In the genomic region with DNA sequence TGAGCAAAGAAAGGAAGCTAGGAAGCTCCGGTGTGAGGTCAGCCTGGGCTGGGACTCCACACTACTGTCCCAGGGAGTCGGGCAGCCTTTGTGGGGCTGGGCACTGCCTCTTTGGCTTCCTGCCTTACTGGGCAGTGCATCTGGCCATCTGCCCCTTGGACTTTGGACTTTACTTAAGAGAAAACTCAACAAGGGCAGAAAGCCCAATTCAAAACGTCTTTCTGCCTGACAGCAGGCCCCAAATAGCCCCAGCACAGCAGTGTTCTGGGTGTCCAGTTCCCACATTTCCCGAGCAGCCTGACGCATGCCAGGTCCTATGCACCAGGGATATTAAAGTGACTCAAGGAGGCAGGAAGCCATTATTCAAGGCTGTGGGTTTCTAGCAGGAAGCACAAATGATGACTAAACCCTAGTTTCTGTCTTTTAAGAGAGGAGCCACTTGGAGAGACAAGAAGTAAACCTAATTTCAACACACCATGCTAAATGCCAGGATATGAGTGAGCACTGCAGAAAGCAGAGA, we compare ENCODE assay signal across 8 cellular contexts. TPM values are rescaled to one million over a fixed set of nuclear protein-coding genes. Genes with fewer than 3 reads are reported as not detected.
A peak's percentile ranks its signal among the peaks of the same experiment; 100 is the strongest.
DNase-seq lines count a peak whose midpoint lies in the region; ATAC-seq and TF ChIP-seq lines count a peak whose summit lies in the region.

No MANE protein-coding gene starts in this region.

- DNase-seq in Peyer's patch, result peak in 2 of 3 donors; percentile 70 to 73
- DNase-seq in dedifferentiated amniotic fluid mesenchymal stem cell (ENCODE audit: extremely low spot score), result peak; percentile 76
- peak; percentile 100 for DNase-seq in mesenchymal stem cell
- peak; percentile 55 to 56 for DNase-seq in uterus
- no peak for DNase-seq in SK-N-DZ (ENCODE audit: low spot score)
- DNase-seq in mesothelial cell of epicardium (ENCODE audit: low spot score in 2 of 2, unreplicated experiment in 2 of 2), result no peak

- no peak overlapping the region for H3K4me2 ChIP-seq in mesenchymal stem cell (ENCODE audit: low read length, poor library complexity, severe bottlenecking)

- H3K27ac ChIP-seq in Peyer's patch (peak overlapping the region in 3 of 4 donors; percentile 25 to 61 (median 58)), mesenchymal stem cell (ENCODE audit: low read length, poor library complexity, severe bottlenecking) (peak overlapping the region; percentile 60), uterus (peak overlapping the region; percentile 26 to 67)

- H4K8ac ChIP-seq in mesenchymal stem cell (ENCODE audit: low read length), result peak overlapping the region; percentile 95

- H3K23ac ChIP-seq in mesenchymal stem cell (ENCODE audit: low read length in 2 of 2), result peak overlapping the region in 1 of 2 experiments; percentile 63

- H3K4me1 ChIP-seq in Peyer's patch (peaks cover 0 to 10% (median 2%) of the 10 kb centered on the region in 4 donors), mesenchymal stem cell (ENCODE audit: control insufficient read depth, insufficient read depth, low read depth, low read length) (peaks cover 5% of the 10 kb centered on the region), uterus (no peaks in the 10 kb centered on the region)

- no peak overlapping the region for H3K27ac Mint-ChIP-seq in mesothelial cell of epicardium

- no peak overlapping the region for H2AFZ ChIP-seq in mesenchymal stem cell (ENCODE audit: low read depth, low read length)

- H3K14ac ChIP-seq in mesenchymal stem cell (ENCODE audit: low read length in 2 of 2), result no peak overlapping the region

- TF ChIP-seq POLR2A in Peyer's patch (IDR thresholded peaks at IDR 0.05) (no peak), uterus (IDR thresholded peaks at IDR 0.05) (no peak)

- intact Hi-C loops in uterus (cut with DNase I; ENCODE audit: low total_unique reads), result no loop called here

- H3K9me3 ChIP-seq in Peyer's patch (no peaks in the 10 kb centered on the region), mesenchymal stem cell (ENCODE audit: control insufficient read depth, low read length) (no peaks in the 10 kb centered on the region), uterus (no peaks in the 10 kb centered on the region)

- H3K4me1 Mint-ChIP-seq in mesothelial cell of epicardium, result peaks cover 2% of the 10 kb centered on the region

- peak overlapping the region; percentile 97 for H2BK120ac ChIP-seq in mesenchymal stem cell (ENCODE audit: low read depth, low read length)

- no peak overlapping the region for H2BK5ac ChIP-seq in mesenchymal stem cell (ENCODE audit: low read depth, low read length, poor library complexity, severe bottlenecking)

- 0% methylated on average over 5 of the region's 5 CpGs for WGBS in mesenchymal stem cell

- H3K36me3 Mint-ChIP-seq in mesothelial cell of epicardium, result no peaks in the 10 kb centered on the region

- H3K79me1 ChIP-seq in mesenchymal stem cell (replicated peaks; ENCODE audit: low read length, poor library complexity, severe bottlenecking), result no peaks in the 10 kb centered on the region

- H3K9me3 Mint-ChIP-seq in mesothelial cell of epicardium, result no peaks in the 10 kb centered on the region

- ATAC-seq in GM21786 (IDR thresholded peaks at IDR 0.05; ENCODE audit: unreplicated experiment), result peak; percentile 53
- ATAC-seq in GM21529 (IDR thresholded peaks at IDR 0.05; ENCODE audit: unreplicated experiment), result no peak

- TF ChIP-seq CTCF in Peyer's patch (IDR thresholded peaks at IDR 0.05), result no peak
- TF ChIP-seq CTCF in uterus (IDR thresholded peaks at IDR 0.05), result no peak
- TF ChIP-seq CTCF in mesothelial cell of epicardium (IDR thresholded peaks at IDR 0.05; ENCODE audit: unreplicated experiment), result no peak

- peak overlapping the region; percentile 82 for H3K9ac ChIP-seq in mesenchymal stem cell (ENCODE audit: low read length)

- no peak overlapping the region for H2BK15ac ChIP-seq in mesenchymal stem cell (ENCODE audit: low read depth, poor library complexity, severe bottlenecking)

- no peaks in the 10 kb centered on the region for H3K36me3 ChIP-seq in Peyer's patch
- H3K36me3 ChIP-seq in mesenchymal stem cell (ENCODE audit: control insufficient read depth in 1 of 2, insufficient read depth in 2 of 2, low read depth in 1 of 2, low read length in 2 of 2), result peaks cover 2 to 49% of the 10 kb centered on the region in 2 experiments
- no peaks in the 10 kb centered on the region for H3K36me3 ChIP-seq in uterus

- H3K4ac ChIP-seq in mesenchymal stem cell (ENCODE audit: low read depth in 1 of 2, low read length in 2 of 2), result peak overlapping the region; percentile 45 to 89

- H3K18ac ChIP-seq in mesenchymal stem cell (ENCODE audit: low read depth in 1 of 2, low read length in 2 of 2), result peak overlapping the region; percentile 95

- H2BK12ac ChIP-seq in mesenchymal stem cell (ENCODE audit: low read length in 2 of 2), result peak overlapping the region; percentile 59 to 98

- H3K4me3 Mint-ChIP-seq in mesothelial cell of epicardium, result no peak overlapping the region

- no peak overlapping the region for H3K4me3 ChIP-seq in Peyer's patch
- H3K4me3 ChIP-seq in mesenchymal stem cell (ENCODE audit: insufficient read depth in 1 of 2, low read depth in 1 of 2, low read length in 2 of 2), result peak overlapping the region in 1 of 2 experiments; percentile 40
- no peak overlapping the region for H3K4me3 ChIP-seq in uterus

- H3K27me3 Mint-ChIP-seq in mesothelial cell of epicardium (ENCODE audit: low read depth), result no peaks in the 10 kb centered on the region

- H3K27me3 ChIP-seq in Peyer's patch (no peaks in the 10 kb centered on the region), mesenchymal stem cell (ENCODE audit: control insufficient read depth in 1 of 2, insufficient read depth in 1 of 2, low read length in 2 of 2) (no peaks in the 10 kb centered on the region), uterus (no peaks in the 10 kb centered on the region)

- peak overlapping the region; percentile 97 for H4K91ac ChIP-seq in mesenchymal stem cell (ENCODE audit: low read length)

- no peak overlapping the region for H2AK5ac ChIP-seq in mesenchymal stem cell (ENCODE audit: low read length, severe bottlenecking)

RNA-seq across cellular contexts. Expression of gene EDEM3, which starts 37.9 kb away (rescaled TPM):
- total RNA-seq in Peyer's patch, result 10 to 100 TPM; 26.4 to 43.8 (median 35.8) TPM
- 52.7 TPM for polyA plus RNA-seq in mesenchymal stem cell (2013, experiment 1 of 2)
- polyA plus RNA-seq in mesenchymal stem cell (2013, experiment 2 of 2), result 58.0 TPM
- 10 to 100 TPM; 12.8 to 64.7 (median 35.6) TPM for total RNA-seq in uterus
- polyA plus RNA-seq in SK-N-DZ (2014; cell fraction: cytosol; rRNA removed), result 14.0 and 16.7 TPM in 2 replicates
- 15.9 and 17.3 TPM in 2 replicates for polyA plus RNA-seq in SK-N-DZ (2014; cell fraction: nucleus; rRNA removed)
- total RNA-seq in mesothelial cell of epicardium, result 25.4 to 32.4 TPM (median 26.7 TPM) in 3 replicates

Comparison
In these comparisons a context has a peak if more than half of its experiments do, and no peak if none do; other contexts are left out.
1. DNase-seq: peak in Peyer's patch (2 of 3), dedifferentiated amniotic fluid mesenchymal stem cell (single experiment), mesenchymal stem cell (single experiment) and uterus (2 of 2); none in SK-N-DZ (single experiment) and mesothelial cell of epicardium (0 of 2).
2. Peak in every context shown above with its lines, with median percentiles within 50 percentile points of each other: H3K27ac ChIP-seq.